15 cellular contexts compared by ENCODE assay signal in genomic region chr7:33686001-33686591, GRCh38.
DNase-seq lines count a peak whose midpoint lies in the region; ATAC-seq and TF ChIP-seq lines count a peak whose summit lies in the region.
"Had no signal": no experiment of that assay in that cellular context is flagged by ENCODE, and none has a peak within 500 bp of the region (broad histone marks: within the 10 kb centered on the region; RNA-seq: fewer than 3 reads in every experiment).

No MANE protein-coding gene starts in this region.

- peaks cover 0 to 4% (median 0%) of the 10 kb centered on the region in 5 donors for H3K36me3 ChIP-seq in subcutaneous abdominal adipose tissue (ENCODE audit: control insufficient read depth in 5 of 5, insufficient read depth in 5 of 5, low read length in 5 of 5)
- H3K36me3 ChIP-seq: BLaER1 treated with 17β-estradiol and CSF1 and Interleukin-3, amounts not matched to agents 10 nM and 100 nM had no signal

- CTCF ChIA-PET in HEK293T (lab: Yijun Ruan, JAX) = interaction anchor here (0.8 to 1.2 kb wide), 2 partner anchors 10 to 13 kb away, joined by 3 to 4 read pairs; no protein-coding TSS in a partner anchor

- no peaks in the 10 kb centered on the region for H3K27me3 ChIP-seq in subcutaneous abdominal adipose tissue (ENCODE audit: control insufficient read depth in 5 of 5, insufficient read depth in 4 of 5, low read length in 5 of 5)
- H3K27me3 ChIP-seq: BLaER1 treated with 17β-estradiol and CSF1 and Interleukin-3, amounts not matched to agents 10 nM and 100 nM had no signal

- H3K9me3 ChIP-seq in subcutaneous abdominal adipose tissue (ENCODE audit: control insufficient read depth in 5 of 5, low read length in 5 of 5) = peaks cover 0 to 5% (median 0%) of the 10 kb centered on the region in 5 donors

- no peak overlapping the region for H3K4me3 ChIP-seq in subcutaneous abdominal adipose tissue (ENCODE audit: low read depth in 1 of 5, low read length in 5 of 5)
- H3K4me3 ChIP-seq: BLaER1 treated with 17β-estradiol and CSF1 and Interleukin-3, amounts not matched to agents 10 nM and 100 nM had no signal

- peak overlapping the region; percentile 1 for H3K27ac ChIP-seq in subcutaneous abdominal adipose tissue (ENCODE audit: low read depth, low read length)
- H3K27ac ChIP-seq: BLaER1 treated with 17β-estradiol and CSF1 and Interleukin-3, amounts not matched to agents 10 nM and 100 nM; KMS-11 had no signal

- peaks cover 0 to 7% (median 0%) of the 10 kb centered on the region in 5 donors for H3K4me1 ChIP-seq in subcutaneous abdominal adipose tissue (ENCODE audit: control insufficient read depth in 5 of 5, insufficient read depth in 5 of 5, low read length in 5 of 5)
- H3K4me1 ChIP-seq: BLaER1 treated with 17β-estradiol and CSF1 and Interleukin-3, amounts not matched to agents 10 nM and 100 nM had no signal

- ATAC-seq in left lobe of liver = peak; percentile 75
- ATAC-seq: activated T-helper 17 cell treated with anti-CD3 and anti-CD28 coated beads, Interleukin-2, amount 50 U/mL, for 72 hours had no signal

- POLR2A ChIA-PET in HEK293T (lab: Yijun Ruan, JAX) = no interaction called here

- no peak overlapping the region for H3K9ac ChIP-seq in subcutaneous abdominal adipose tissue (ENCODE audit: low read length in 5 of 5)
- H3K9ac ChIP-seq: BLaER1 treated with 17β-estradiol and CSF1 and Interleukin-3, amounts not matched to agents 10 nM and 100 nM; KMS-11 had no signal

- DNase-seq in HEK293T (ENCODE audit: extremely low spot score) = no peak
- peak; percentile 7 for DNase-seq in NCI-H69 (lab: John Stamatoyannopoulos, UW)
- DNase-seq in left lobe of liver (ENCODE audit: low spot score) = no peak
- no peak for DNase-seq in NCI-H774 (lab: John Stamatoyannopoulos, UW)
- DNase-seq in NCI-H2196 (lab: John Stamatoyannopoulos, UW; ENCODE audit: unreplicated experiment) = no peak
- no peak for DNase-seq in NCI-H524 (lab: John Stamatoyannopoulos, UW)
- DNase-seq: activated CD4-positive, alpha-beta memory T cell treated with anti-CD3 and anti-CD28 coated beads for 36 hours; amygdala; islet precursor cell; NCI-H1930; SIG-M5 had no signal

TF ChIP-seq in HEK293T, 16 proteins besides CTCF, POLR2A, EP300 and RAD21:
- peak; percentile 27; the same call in 1 of the 2 replicates for TF ChIP-seq PKNOX1 (IDR thresholded peaks at IDR 0.05)
- TF ChIP-seq FOXM1 (IDR thresholded peaks at IDR 0.05; ENCODE audit: borderline replicate concordance) = no peak
